ENCODE assay signal across 15 cellular contexts in genomic region chr20:46376196-46376785, GRCh38. TPM values are rescaled to one million over a fixed set of nuclear protein-coding genes. Genes with fewer than 3 reads are reported as not detected.
DNase-seq lines count a peak whose midpoint lies in the region; ATAC-seq and TF ChIP-seq lines count a peak whose summit lies in the region.
"Had no signal": no experiment of that assay in that cellular context is flagged by ENCODE, and none has a peak within 500 bp of the region (broad histone marks: within the 10 kb centered on the region; RNA-seq: fewer than 3 reads in every experiment).

No MANE protein-coding gene starts in this region.

- H3K4me3 ChIP-seq in neural progenitor cell, result no peak overlapping the region

- no peaks in the 10 kb centered on the region for H4K20me1 ChIP-seq in neural progenitor cell (ENCODE audit: low read depth)

- no peak for ATAC-seq in effector memory CD8-positive, alpha-beta T cell (replicated peaks)
- ATAC-seq in stimulated activated naive CD8-positive, alpha-beta T cell treated with anti-CD3 and anti-CD28 coated beads, Interleukin-15, amount 100 ng/mL, for 72 hours, result no peak
- no peak for ATAC-seq in GM21360 (IDR thresholded peaks at IDR 0.05; ENCODE audit: unreplicated experiment)

- peaks cover 6% of the 10 kb centered on the region for H3K36me3 Mint-ChIP-seq in activated naive CD8-positive, alpha-beta T cell
- H3K36me3 Mint-ChIP-seq in activated naive CD8-positive, alpha-beta T cell treated with anti-CD3 and anti-CD28 coated beads for 36 hours, result peaks cover 16% of the 10 kb centered on the region
- H3K36me3 Mint-ChIP-seq in effector memory CD8-positive, alpha-beta T cell (ENCODE audit: insufficient read depth), result peaks cover 90% of the 10 kb centered on the region
- H3K36me3 Mint-ChIP-seq in neural progenitor cell, result peaks cover 40% of the 10 kb centered on the region

- peak overlapping the region; percentile 62 for H3K27ac Mint-ChIP-seq in activated naive CD8-positive, alpha-beta T cell
- no peak overlapping the region for H3K27ac Mint-ChIP-seq in activated naive CD8-positive, alpha-beta T cell treated with anti-CD3 and anti-CD28 coated beads for 36 hours
- H3K27ac Mint-ChIP-seq in effector memory CD8-positive, alpha-beta T cell, result peak overlapping the region; percentile 62 to 66
- H3K27ac Mint-ChIP-seq in stimulated activated naive CD8-positive, alpha-beta T cell treated with anti-CD3 and anti-CD28 coated beads, Interleukin-15, amount 100 ng/mL, for 72 hours, result peak overlapping the region; percentile 2 to 3
- H3K27ac Mint-ChIP-seq in neural progenitor cell, result no peak overlapping the region

- no peaks in the 10 kb centered on the region for H3F3A ChIP-seq in neural progenitor cell (ENCODE audit: low read depth)

- no peak overlapping the region for H2AFZ ChIP-seq in neural progenitor cell (replicated peaks)

- no peak overlapping the region for H3K9ac ChIP-seq in neural progenitor cell

- no peak overlapping the region for H3K27ac ChIP-seq in neural progenitor cell
- H3K27ac ChIP-seq: neutrophil had no signal

- no peaks in the 10 kb centered on the region for H3K9me3 ChIP-seq in neural progenitor cell (ENCODE audit: low read depth)
- H3K9me3 ChIP-seq: neutrophil had no signal

- no peaks in the 10 kb centered on the region for H3K9me3 Mint-ChIP-seq in activated naive CD8-positive, alpha-beta T cell (ENCODE audit: low read depth)
- no peaks in the 10 kb centered on the region for H3K9me3 Mint-ChIP-seq in activated naive CD8-positive, alpha-beta T cell treated with anti-CD3 and anti-CD28 coated beads for 36 hours
- no peaks in the 10 kb centered on the region for H3K9me3 Mint-ChIP-seq in effector memory CD8-positive, alpha-beta T cell
- H3K9me3 Mint-ChIP-seq in stimulated activated naive CD8-positive, alpha-beta T cell treated with anti-CD3 and anti-CD28 coated beads, Interleukin-15, amount 100 ng/mL, for 72 hours, result no peaks in the 10 kb centered on the region
- no peaks in the 10 kb centered on the region for H3K9me3 Mint-ChIP-seq in neural progenitor cell

- no peak for TF ChIP-seq CTCF in neural progenitor cell (IDR thresholded peaks at IDR 0.05)

- H3K4me3 Mint-ChIP-seq in activated naive CD8-positive, alpha-beta T cell, result no peak overlapping the region
- no peak overlapping the region for H3K4me3 Mint-ChIP-seq in activated naive CD8-positive, alpha-beta T cell treated with anti-CD3 and anti-CD28 coated beads for 36 hours
- no peak overlapping the region for H3K4me3 Mint-ChIP-seq in effector memory CD8-positive, alpha-beta T cell
- no peak overlapping the region for H3K4me3 Mint-ChIP-seq in stimulated activated naive CD8-positive, alpha-beta T cell treated with anti-CD3 and anti-CD28 coated beads, Interleukin-15, amount 100 ng/mL, for 72 hours
- H3K4me3 Mint-ChIP-seq in neural progenitor cell, result no peak overlapping the region

- H3K27me3 ChIP-seq in neural progenitor cell, result no peaks in the 10 kb centered on the region
- H3K27me3 ChIP-seq: neutrophil had no signal

- H3K4me1 ChIP-seq in neural progenitor cell, result no peaks in the 10 kb centered on the region

- no peak overlapping the region for H3K4me2 ChIP-seq in neural progenitor cell

- DNase-seq in activated naive CD8-positive, alpha-beta T cell treated with anti-CD3 and anti-CD28 coated beads for 36 hours, result no peak
- DNase-seq in UCSD-AML1 (lab: John Stamatoyannopoulos, UW; ENCODE audit: unreplicated experiment) (peak; percentile 28), NCI-H2107 treated with DMSO at 0.1 percent for 48 hours (lab: John Stamatoyannopoulos, UW; ENCODE audit: unreplicated experiment) (no peak), neural progenitor cell (ENCODE audit: low spot score) (no peak)
- DNase-seq in effector memory CD8-positive, alpha-beta T cell, result no peak
- no peak for DNase-seq in stimulated activated naive CD8-positive, alpha-beta T cell treated with anti-CD3 and anti-CD28 coated beads, Interleukin-15, amount 100 ng/mL, for 72 hours
- DNase-seq: HCEC 1CT, mesendoderm, NCI-H1436 treated with DMSO at 0.1 percent for 48 hours, NCI-H345, right cardiac atrium, SW 1271 had no signal

- H3K79me2 ChIP-seq in neural progenitor cell (ENCODE audit: low read depth), result no peaks in the 10 kb centered on the region

- H3K27me3 Mint-ChIP-seq in activated naive CD8-positive, alpha-beta T cell, result no peaks in the 10 kb centered on the region
- H3K27me3 Mint-ChIP-seq in activated naive CD8-positive, alpha-beta T cell treated with anti-CD3 and anti-CD28 coated beads for 36 hours, result no peaks in the 10 kb centered on the region
- no peaks in the 10 kb centered on the region for H3K27me3 Mint-ChIP-seq in effector memory CD8-positive, alpha-beta T cell
- no peaks in the 10 kb centered on the region for H3K27me3 Mint-ChIP-seq in stimulated activated naive CD8-positive, alpha-beta T cell treated with anti-CD3 and anti-CD28 coated beads, Interleukin-15, amount 100 ng/mL, for 72 hours
- no peaks in the 10 kb centered on the region for H3K27me3 Mint-ChIP-seq in neural progenitor cell (ENCODE audit: insufficient read depth, low read depth)

- no peaks in the 10 kb centered on the region for H3K36me3 ChIP-seq in neural progenitor cell

- no peaks in the 10 kb centered on the region for H3K4me1 Mint-ChIP-seq in activated naive CD8-positive, alpha-beta T cell (ENCODE audit: low read depth)
- no peaks in the 10 kb centered on the region for H3K4me1 Mint-ChIP-seq in activated naive CD8-positive, alpha-beta T cell treated with anti-CD3 and anti-CD28 coated beads for 36 hours
- H3K4me1 Mint-ChIP-seq in effector memory CD8-positive, alpha-beta T cell (ENCODE audit: low read depth in 2 of 2), result peaks cover 8% of the 10 kb centered on the region in 2 donors
- no peaks in the 10 kb centered on the region for H3K4me1 Mint-ChIP-seq in stimulated activated naive CD8-positive, alpha-beta T cell treated with anti-CD3 and anti-CD28 coated beads, Interleukin-15, amount 100 ng/mL, for 72 hours
- H3K4me1 Mint-ChIP-seq in neural progenitor cell, result peaks cover 5% of the 10 kb centered on the region

RNA-seq across cellular contexts. Expression of gene ELMO2, which starts 30.1 kb away (rescaled TPM):
- 10 to 100 TPM; 33.3 to 36.0 TPM for total RNA-seq in activated naive CD8-positive, alpha-beta T cell treated with anti-CD3 and anti-CD28 coated beads for 36 hours
- 53.3 and 64.5 TPM in 2 replicates for total RNA-seq in neural progenitor cell (ENCODE audit: low replicate concordance)

Comparison
In these comparisons a context has a peak if more than half of its experiments do, and no peak if none do; other contexts are left out.
1. H3K27ac Mint-ChIP-seq: peak in activated naive CD8-positive, alpha-beta T cell (single experiment), effector memory CD8-positive, alpha-beta T cell (2 of 2) and stimulated activated naive CD8-positive, alpha-beta T cell treated with anti-CD3 and anti-CD28 coated beads, Interleukin-15, amount 100 ng/mL, for 72 hours (2 of 2); none in activated naive CD8-positive, alpha-beta T cell treated with anti-CD3 and anti-CD28 coated beads for 36 hours (single experiment) and neural progenitor cell (single experiment).